In the genomic region with DNA sequence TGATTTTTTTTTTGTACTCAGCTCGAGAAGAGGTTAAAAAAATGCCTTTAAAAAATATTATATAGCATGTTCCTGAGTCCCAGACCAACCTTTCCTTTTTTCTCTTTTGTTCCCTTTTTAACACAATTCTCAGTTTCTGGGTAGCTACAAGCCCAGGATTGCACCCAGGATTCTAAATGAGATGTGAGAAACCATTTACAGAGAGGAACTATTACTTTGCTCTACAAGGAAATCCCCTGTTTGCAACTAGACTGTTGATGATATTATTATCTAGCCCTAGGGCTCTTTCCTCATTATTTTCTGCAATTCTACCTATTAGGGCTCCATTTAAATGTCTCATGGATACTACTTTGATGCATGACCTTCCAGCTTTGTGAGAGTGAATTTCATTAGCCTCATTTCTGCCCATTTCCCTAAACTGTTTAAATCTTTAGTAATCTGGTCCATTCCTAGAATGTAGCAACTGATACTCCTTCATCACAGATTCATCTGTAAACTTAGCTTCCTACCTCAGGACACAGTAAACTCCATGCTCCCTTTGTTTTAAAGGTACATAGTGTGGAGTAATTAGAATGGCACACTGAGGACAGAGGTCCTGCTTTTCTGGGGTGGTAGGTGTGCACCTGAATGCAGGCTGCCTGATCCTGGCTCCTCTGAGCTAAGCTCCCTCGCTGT, we compare ENCODE assay signal across 1 cellular context.
TF ChIP-seq lines count a peak whose summit lies in the region.

No MANE protein-coding gene starts in this region.

TF ChIP-seq in GM23338, 12 proteins besides CTCF, POLR2A, EP300 and RAD21:
- TF ChIP-seq REST (IDR thresholded peaks at IDR 0.05; ENCODE audit: unreplicated experiment) = no peak
- TF ChIP-seq ETS1 (IDR thresholded peaks at IDR 0.05) = no peak
- no peak for TF ChIP-seq ZNF462 (CRISPR knock-in tag; IDR thresholded peaks at IDR 0.05)
- no peak for TF ChIP-seq JUNB (IDR thresholded peaks at IDR 0.05; ENCODE audit: unreplicated experiment)
- TF ChIP-seq STAT1 (IDR thresholded peaks at IDR 0.05; ENCODE audit: unreplicated experiment) = no peak
- TF ChIP-seq ZNF331 (CRISPR knock-in tag; IDR thresholded peaks at IDR 0.05; ENCODE audit: low read depth) = no peak
- no peak for TF ChIP-seq NANOG (IDR thresholded peaks at IDR 0.05; ENCODE audit: borderline replicate concordance)
- TF ChIP-seq EZH2 (IDR thresholded peaks at IDR 0.05; ENCODE audit: low read depth, unreplicated experiment) = no peak
- TF ChIP-seq EZH2phosphoT487 (IDR thresholded peaks at IDR 0.05; ENCODE audit: unreplicated experiment) = no peak
- no peak for TF ChIP-seq POLR2AphosphoS5 (IDR thresholded peaks at IDR 0.05; ENCODE audit: low read depth)
- TF ChIP-seq CREB1 (CRISPR knock-in tag; IDR thresholded peaks at IDR 0.05; ENCODE audit: low read depth) = no peak
- no peak for TF ChIP-seq ZNF114 (CRISPR knock-in tag; IDR thresholded peaks at IDR 0.05)
